ENCODE assay signal across 8 cellular contexts in genomic region chrX:110318664-110318968, GRCh38. TPM values are rescaled to one million over a fixed set of nuclear protein-coding genes. Genes with fewer than 3 reads are reported as not detected.
DNase-seq lines count a peak whose midpoint lies in the region; ATAC-seq and TF ChIP-seq lines count a peak whose summit lies in the region.

No MANE protein-coding gene starts in this region.

- no peaks in the 10 kb centered on the region for H3K27me3 ChIP-seq in CD4-positive, alpha-beta memory T cell (ENCODE audit: insufficient read depth, low read length)
- H3K27me3 ChIP-seq in NT2/D1 (ENCODE audit: insufficient read depth, insufficient read length) (peaks cover 16% of the 10 kb centered on the region), parathyroid adenoma (ENCODE audit: control insufficient read depth, insufficient read depth, low read length) (no peaks in the 10 kb centered on the region)

- H3K4me1 Mint-ChIP-seq in CD4-positive, alpha-beta memory T cell = peaks cover 12 to 38% (median 21%) of the 10 kb centered on the region in 4 donors
- H3K4me1 Mint-ChIP-seq in endothelial cell (ENCODE audit: unreplicated experiment) = peaks cover 19% of the 10 kb centered on the region

- peak overlapping the region; percentile 93 to 98 (median 97) for H3K27ac Mint-ChIP-seq in CD4-positive, alpha-beta memory T cell
- peak overlapping the region; percentile 80 for H3K27ac Mint-ChIP-seq in endothelial cell (ENCODE audit: unreplicated experiment)

- no peaks in the 10 kb centered on the region for H3K9me3 ChIP-seq in CD4-positive, alpha-beta memory T cell (ENCODE audit: control insufficient read depth in 1 of 2, low read length in 2 of 2)
- no peaks in the 10 kb centered on the region for H3K9me3 ChIP-seq in NT2/D1 (ENCODE audit: insufficient read depth, low read length)
- no peaks in the 10 kb centered on the region for H3K9me3 ChIP-seq in parathyroid adenoma (ENCODE audit: control insufficient read depth, low read length)

- peaks cover 3 to 13% of the 10 kb centered on the region in 2 donors for H3K36me3 Mint-ChIP-seq in CD4-positive, alpha-beta memory T cell
- no peaks in the 10 kb centered on the region for H3K36me3 Mint-ChIP-seq in endothelial cell (ENCODE audit: low read depth, unreplicated experiment)

- H3K36me3 ChIP-seq in CD4-positive, alpha-beta memory T cell (ENCODE audit: insufficient read depth, low read length) = no peaks in the 10 kb centered on the region
- H3K36me3 ChIP-seq in NT2/D1 (ENCODE audit: insufficient read depth, insufficient read length, low read length) (no peaks in the 10 kb centered on the region), parathyroid adenoma (ENCODE audit: control insufficient read depth, insufficient read depth, low read length) (no peaks in the 10 kb centered on the region)

- H3K9me3 Mint-ChIP-seq in CD4-positive, alpha-beta memory T cell = no peaks in the 10 kb centered on the region
- H3K9me3 Mint-ChIP-seq in endothelial cell (ENCODE audit: unreplicated experiment) = no peaks in the 10 kb centered on the region

- peak overlapping the region; percentile 68 for H3K27ac ChIP-seq in CD4-positive, alpha-beta memory T cell (ENCODE audit: low read depth, low read length)
- H3K27ac ChIP-seq in parathyroid adenoma = peak overlapping the region; percentile 80

- POLR2A ChIA-PET in CD4-positive, alpha-beta memory T cell (lab: Charles Lee; ENCODE audit: partially characterized antibody) = interaction anchor here (0.6 to 5.4 kb wide), 15 partner anchors 14 to 781 kb away, joined by 3 to 76 read pairs (median 6); partner anchors contain the start of gene ACSL4

- H3K4me2 ChIP-seq in parathyroid adenoma (ENCODE audit: low read length) = peak overlapping the region; percentile 76

- intact Hi-C loops in CD4-positive, alpha-beta memory T cell (cut with micrococcal nuclease) = loop anchor here (1.0 to 10.0 kb wide), 7 partner anchors 51 to 781 kb away; partner anchors contain the start of genes NXT2 and TMEM164

- no peaks in the 10 kb centered on the region for H3K27me3 Mint-ChIP-seq in CD4-positive, alpha-beta memory T cell
- H3K27me3 Mint-ChIP-seq in endothelial cell (ENCODE audit: unreplicated experiment) = peaks cover 4% of the 10 kb centered on the region

- TF ChIP-seq CTCF in endothelial cell (IDR thresholded peaks at IDR 0.05; ENCODE audit: unreplicated experiment) (no peak), parathyroid adenoma (IDR thresholded peaks at IDR 0.05) (no peak)

- peak overlapping the region; percentile 95 for H2AFZ ChIP-seq in parathyroid adenoma

- H3K9ac ChIP-seq in NT2/D1 (ENCODE audit: insufficient read length, low read depth) (peak overlapping the region; percentile 70), parathyroid adenoma (no peak overlapping the region)

- peak; percentile 11 for ATAC-seq in GM21786 (IDR thresholded peaks at IDR 0.05; ENCODE audit: unreplicated experiment)

- H3K79me2 ChIP-seq in parathyroid adenoma = no peaks in the 10 kb centered on the region

- CTCF ChIA-PET in CD4-positive, alpha-beta memory T cell (lab: Charles Lee; ENCODE audit: partially characterized antibody) = interaction anchor here (1.3 to 2.8 kb wide), 5 partner anchors 81 to 172 kb away, joined by 3 to 12 read pairs (median 7); no protein-coding TSS in a partner anchor

- peak overlapping the region; percentile 93 to 98 (median 94) for H3K4me3 Mint-ChIP-seq in CD4-positive, alpha-beta memory T cell
- H3K4me3 Mint-ChIP-seq in endothelial cell (ENCODE audit: unreplicated experiment) = peak overlapping the region; percentile 90

- peak overlapping the region; percentile 47 to 68 for H3K4me3 ChIP-seq in CD4-positive, alpha-beta memory T cell (ENCODE audit: low read length in 2 of 2)
- H3K4me3 ChIP-seq in NT2/D1 (ENCODE audit: insufficient read length, low read depth) (peak overlapping the region; percentile 51), parathyroid adenoma (ENCODE audit: low read depth, low read length) (peak overlapping the region; percentile 71)

- peaks cover 27% of the 10 kb centered on the region for H3K4me1 ChIP-seq in CD4-positive, alpha-beta memory T cell (ENCODE audit: insufficient read depth, low read length)
- H3K4me1 ChIP-seq in NT2/D1 (ENCODE audit: insufficient read depth, insufficient read length) (no peaks in the 10 kb centered on the region), parathyroid adenoma (no peaks in the 10 kb centered on the region)

- no peak for DNase-seq in CD4-positive, alpha-beta memory T cell
- DNase-seq in NT2/D1 (ENCODE audit: low read depth, low spot score) (no peak), endothelial cell (ENCODE audit: low spot score) (no peak), NCI-H524 treated with DMSO at 0.1 percent for 48 hours (lab: John Stamatoyannopoulos, UW) (no peak), pons (ENCODE audit: low spot score) (no peak)
- DNase-seq in activated CD4-positive, alpha-beta T cell treated with anti-CD3 and anti-CD28 coated beads, Interleukin-2, amount 50 U/mL, for 4 hours = no peak

RNA-seq across cellular contexts. Expression of gene AMMECR1, which starts 0.7 kb away (rescaled TPM):
- 10 to 100 TPM; 16.4 to 21.7 TPM for total RNA-seq in CD4-positive, alpha-beta memory T cell
- polyA plus RNA-seq in CD4-positive, alpha-beta memory T cell = 10 to 100 TPM; 15.4 to 17.1 TPM
- 16.1 TPM for total RNA-seq in endothelial cell (ENCODE audit: unreplicated experiment)

RNA-seq across cellular contexts. Expression of gene RTL9, which starts 40.0 kb away (rescaled TPM):
- total RNA-seq in CD4-positive, alpha-beta memory T cell = not detected
- not detected for polyA plus RNA-seq in CD4-positive, alpha-beta memory T cell
- total RNA-seq in endothelial cell (ENCODE audit: unreplicated experiment) = not detected
